ENCODE assay signal across 2 cellular contexts in genomic region chr5:41043109-41043747, GRCh38.
A peak's percentile ranks its signal among the peaks of the same experiment; 100 is the strongest.
TF ChIP-seq lines count a peak whose summit lies in the region.

No MANE protein-coding gene starts in this region.

TF ChIP-seq in liver, 16 proteins besides CTCF, POLR2A, EP300 and RAD21:
- TF ChIP-seq JUND (IDR thresholded peaks at IDR 0.05) (peak in 1 of 2 donors; percentile 22), GABPA (IDR thresholded peaks at IDR 0.05 in 1 of 2, conservative IDR thresholded peaks at IDR 0.05 in 1 of 2) (no peak), YY1 (IDR thresholded peaks at IDR 0.05) (no peak), RXRA (IDR thresholded peaks at IDR 0.05) (no peak), REST (IDR thresholded peaks at IDR 0.05) (no peak), EGR1 (IDR thresholded peaks at IDR 0.05; ENCODE audit: low read depth in 2 of 2) (no peak), HNF4A (conservative IDR thresholded peaks at IDR 0.05) (peak; percentile 57 to 74), ZBTB33 (IDR thresholded peaks at IDR 0.05) (no peak), HNF4G (IDR thresholded peaks at IDR 0.05) (peak; percentile 44), FOXA2 (IDR thresholded peaks at IDR 0.05) (no peak), TAF1 (conservative IDR thresholded peaks at IDR 0.05) (no peak), NR2F2 (IDR thresholded peaks at IDR 0.05) (no peak), SP1 (IDR thresholded peaks at IDR 0.05) (no peak), ATF3 (IDR thresholded peaks at IDR 0.05) (peak; percentile 85), MAX (IDR thresholded peaks at IDR 0.05) (no peak), FOXA1 (IDR thresholded peaks at IDR 0.05) (no peak)
TF ChIP-seq in liver: peak in this region for 4.

TF ChIP-seq in HepG2, 621 proteins besides CTCF, POLR2A, EP300 and RAD21:
- TF ChIP-seq HIC2 (CRISPR knock-in tag; IDR thresholded peaks at IDR 0.05; ENCODE audit: low read depth): no peak
- TF ChIP-seq ZNF530 (CRISPR knock-in tag; IDR thresholded peaks at IDR 0.05; ENCODE audit: low read depth): no peak
- TF ChIP-seq ZNF143 (CRISPR knock-in tag; IDR thresholded peaks at IDR 0.05): no peak
- TF ChIP-seq ZNF331 (CRISPR knock-in tag; IDR thresholded peaks at IDR 0.05): no peak
- TF ChIP-seq RARG (CRISPR knock-in tag; IDR thresholded peaks at IDR 0.05; ENCODE audit: low read depth): no peak
- TF ChIP-seq ZNF350 (CRISPR knock-in tag; IDR thresholded peaks at IDR 0.05; ENCODE audit: borderline replicate concordance, low read depth): no peak
- TF ChIP-seq ZNF296 (CRISPR knock-in tag; conservative IDR thresholded peaks at IDR 0.05): no peak
- no peak for TF ChIP-seq EEA1 (CRISPR knock-in tag; IDR thresholded peaks at IDR 0.05; ENCODE audit: borderline replicate concordance)
- no peak for TF ChIP-seq ZNF775 (CRISPR knock-in tag; IDR thresholded peaks at IDR 0.05; ENCODE audit: borderline replicate concordance)
- no peak for TF ChIP-seq MAFK (conservative IDR thresholded peaks at IDR 0.05 in 1 of 2, IDR thresholded peaks at IDR 0.05 in 1 of 2; ENCODE audit: low read length in 2 of 2)
- no peak for TF ChIP-seq GRHL1 (CRISPR knock-in tag; conservative IDR thresholded peaks at IDR 0.05)
- TF ChIP-seq ZNF33B (CRISPR knock-in tag; IDR thresholded peaks at IDR 0.05): no peak
- TF ChIP-seq ZNF567 (CRISPR knock-in tag; IDR thresholded peaks at IDR 0.05; ENCODE audit: borderline replicate concordance): no peak
- no peak for TF ChIP-seq EZH2 (conservative IDR thresholded peaks at IDR 0.05; ENCODE audit: low read depth, low read length)
- no peak for TF ChIP-seq PCBP2 (optimal IDR thresholded peaks at IDR 0.05; ENCODE audit: low read depth, low read length, poor library complexity, severe bottlenecking)
